In the genomic region with DNA sequence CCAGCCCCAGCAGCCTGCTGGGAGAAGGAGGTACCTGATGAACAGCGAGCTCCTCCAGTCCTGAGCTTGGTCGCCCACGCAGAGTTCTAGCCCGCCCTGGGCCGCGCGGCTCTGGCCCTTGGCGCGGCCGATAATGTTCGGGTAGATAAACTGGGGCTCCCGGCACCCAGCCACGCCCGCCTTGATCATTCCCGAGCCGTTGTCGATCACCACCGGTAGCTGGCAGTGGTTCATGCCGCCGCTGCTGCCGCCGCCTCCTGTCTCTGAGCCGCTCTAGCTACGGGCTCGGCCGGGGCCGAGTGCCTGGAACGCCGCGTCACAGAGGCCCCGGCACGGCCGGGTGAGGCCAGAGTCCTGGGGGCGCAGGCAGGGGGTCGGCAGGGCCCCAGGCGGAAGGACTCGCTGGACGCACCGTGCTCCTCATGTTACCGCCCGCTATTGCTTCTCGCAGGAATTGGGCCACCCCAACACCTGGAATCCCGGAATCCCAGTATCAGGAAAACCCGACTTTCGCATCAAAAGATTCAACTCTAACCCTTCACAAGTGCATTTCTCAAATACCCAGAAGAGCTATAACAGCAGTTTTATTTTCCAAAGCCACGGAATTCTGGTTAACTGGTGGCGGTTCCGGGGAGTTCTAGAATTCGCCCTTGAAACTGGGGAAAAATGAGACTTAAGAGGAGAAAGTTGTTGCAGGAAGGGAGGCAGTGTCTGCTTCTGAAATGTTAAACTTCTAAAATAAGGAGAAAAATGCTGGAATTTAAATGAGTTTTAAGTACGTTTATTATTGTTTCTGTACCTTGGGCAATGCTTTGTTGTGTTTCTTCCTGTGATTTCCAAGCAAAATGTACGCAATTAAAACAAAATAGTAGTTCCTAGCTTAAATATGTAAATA, we compare ENCODE assay signal across 1 cellular context.
TF ChIP-seq lines count a peak whose summit lies in the region.

A gene (minus strand): TSS at position 275 of the 895 bp plus-strand sequence. CDS start 41 bp downstream, at position 234.

TF ChIP-seq in HepG2, 621 proteins besides CTCF, POLR2A, EP300 and RAD21 (continued from another document and continues in another):
- TF ChIP-seq ONECUT2 (CRISPR knock-in tag; IDR thresholded peaks at IDR 0.05) (no peak), HHEX (CRISPR knock-in tag; IDR thresholded peaks at IDR 0.05) (no peak), RBM39 (IDR thresholded peaks at IDR 0.05; ENCODE audit: low read depth, low read length, poor library complexity, severe bottlenecking) (peak; percentile 41), RFX1 (IDR thresholded peaks at IDR 0.05) (no peak), ZBTB1 (CRISPR knock-in tag; IDR thresholded peaks at IDR 0.05; ENCODE audit: borderline replicate concordance) (no peak), SPEN (CRISPR knock-in tag; IDR thresholded peaks at IDR 0.05; ENCODE audit: low read depth) (peak; percentile 44; the same call in 1 of the 2 replicates), TBX2 (CRISPR knock-in tag; IDR thresholded peaks at IDR 0.05; ENCODE audit: borderline replicate concordance) (no peak), NFATC3 (CRISPR knock-in tag; IDR thresholded peaks at IDR 0.05) (no peak), ZNF234 (CRISPR knock-in tag; conservative IDR thresholded peaks at IDR 0.05) (no peak), MYC (CRISPR knock-in tag; IDR thresholded peaks at IDR 0.05; ENCODE audit: borderline replicate concordance) (peak; percentile 38; the same call in 1 of the 2 replicates), REPIN1 (CRISPR knock-in tag; IDR thresholded peaks at IDR 0.05; ENCODE audit: borderline replicate concordance, low read depth) (peak; percentile 30; the same call in 1 of the 2 replicates), ZNF619 (CRISPR knock-in tag; IDR thresholded peaks at IDR 0.05) (no peak), ZMAT3 (CRISPR knock-in tag; conservative IDR thresholded peaks at IDR 0.05) (no peak), FOXM1 (CRISPR knock-in tag; IDR thresholded peaks at IDR 0.05) (no peak), ZBTB8A (CRISPR knock-in tag; IDR thresholded peaks at IDR 0.05; ENCODE audit: borderline replicate concordance, low read depth) (no peak), ZNF709 (CRISPR knock-in tag; IDR thresholded peaks at IDR 0.05) (no peak), ZNF672 (CRISPR knock-in tag; IDR thresholded peaks at IDR 0.05) (no peak), SOX13 (IDR thresholded peaks at IDR 0.05) (no peak), SOX13 (CRISPR knock-in tag; conservative IDR thresholded peaks at IDR 0.05 in 1 of 2, IDR thresholded peaks at IDR 0.05 in 1 of 2) (no peak), ZNF350 (CRISPR knock-in tag; IDR thresholded peaks at IDR 0.05; ENCODE audit: borderline replicate concordance, low read depth) (peak; percentile 18; the same call in 1 of the 2 replicates), GPN1 (CRISPR knock-in tag; IDR thresholded peaks at IDR 0.05; ENCODE audit: borderline replicate concordance) (no peak), FLYWCH1 (CRISPR knock-in tag; IDR thresholded peaks at IDR 0.05) (no peak), ZNF274 (CRISPR knock-in tag; IDR thresholded peaks at IDR 0.05) (peak; percentile 35; the same call in 1 of the 2 replicates), SAP130 (CRISPR knock-in tag; IDR thresholded peaks at IDR 0.05; ENCODE audit: low read depth) (peak; percentile 35), ARNT2 (CRISPR knock-in tag; IDR thresholded peaks at IDR 0.05; ENCODE audit: low read depth) (0 out of 2 replicates have a peak, but pooled peaks have one; percentile 42), TARDBP (CRISPR knock-in tag; IDR thresholded peaks at IDR 0.05) (peak; percentile 34; the same call in 1 of the 2 replicates), ZMYM3 (CRISPR knock-in tag; IDR thresholded peaks at IDR 0.05) (0 out of 2 replicates have a peak, but pooled peaks have one; percentile 35), ETV5 (CRISPR knock-in tag; IDR thresholded peaks at IDR 0.05; ENCODE audit: borderline replicate concordance) (no peak), ZNF232 (CRISPR knock-in tag; IDR thresholded peaks at IDR 0.05; ENCODE audit: borderline replicate concordance) (0 out of 2 replicates have a peak, but pooled peaks have one; percentile 36), ZNF788 (CRISPR knock-in tag; IDR thresholded peaks at IDR 0.05; ENCODE audit: borderline replicate concordance) (no peak; the same call in 1 of the 2 replicates), ZNF605 (CRISPR knock-in tag; IDR thresholded peaks at IDR 0.05) (no peak)
- TF ChIP-seq, protein P1, sequence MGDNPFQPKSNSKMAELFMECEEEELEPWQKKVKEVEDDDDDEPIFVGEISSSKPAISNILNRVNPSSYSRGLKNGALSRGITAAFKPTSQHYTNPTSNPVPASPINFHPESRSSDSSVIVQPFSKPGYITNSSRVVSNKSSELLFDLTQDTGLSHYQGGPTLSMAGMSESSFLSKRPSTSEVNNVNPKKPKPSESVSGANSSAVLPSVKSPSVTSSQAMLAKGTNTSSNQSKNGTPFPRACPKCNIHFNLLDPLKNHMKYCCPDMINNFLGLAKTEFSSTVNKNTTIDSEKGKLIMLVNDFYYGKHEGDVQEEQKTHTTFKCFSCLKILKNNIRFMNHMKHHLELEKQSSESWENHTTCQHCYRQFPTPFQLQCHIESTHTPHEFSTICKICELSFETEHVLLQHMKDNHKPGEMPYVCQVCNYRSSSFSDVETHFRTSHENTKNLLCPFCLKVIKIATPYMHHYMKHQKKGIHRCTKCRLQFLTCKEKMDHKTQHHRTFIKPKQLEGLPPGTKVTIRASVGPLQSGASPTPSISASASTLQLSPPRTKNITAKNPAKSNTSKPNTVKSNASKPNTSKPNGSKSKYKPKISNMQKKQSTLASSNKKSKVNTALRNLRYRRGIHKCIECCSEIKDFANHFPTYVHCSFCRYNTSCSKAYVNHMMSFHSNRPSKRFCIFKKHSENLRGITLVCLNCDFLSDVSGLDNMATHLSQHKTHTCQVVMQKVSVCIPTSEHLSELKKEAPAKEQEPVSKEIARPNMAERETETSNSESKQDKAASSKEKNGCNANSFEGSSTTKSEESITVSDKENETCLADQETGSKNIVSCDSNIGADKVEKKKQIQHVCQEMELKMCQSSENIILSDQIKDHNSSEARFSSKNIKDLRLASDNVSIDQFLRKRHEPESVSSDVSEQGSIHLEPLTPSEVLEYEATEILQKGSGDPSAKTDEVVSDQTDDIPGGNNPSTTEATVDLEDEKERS (CRISPR knock-in tag; IDR thresholded peaks at IDR 0.05), result no peak
- TF ChIP-seq, protein P2, sequence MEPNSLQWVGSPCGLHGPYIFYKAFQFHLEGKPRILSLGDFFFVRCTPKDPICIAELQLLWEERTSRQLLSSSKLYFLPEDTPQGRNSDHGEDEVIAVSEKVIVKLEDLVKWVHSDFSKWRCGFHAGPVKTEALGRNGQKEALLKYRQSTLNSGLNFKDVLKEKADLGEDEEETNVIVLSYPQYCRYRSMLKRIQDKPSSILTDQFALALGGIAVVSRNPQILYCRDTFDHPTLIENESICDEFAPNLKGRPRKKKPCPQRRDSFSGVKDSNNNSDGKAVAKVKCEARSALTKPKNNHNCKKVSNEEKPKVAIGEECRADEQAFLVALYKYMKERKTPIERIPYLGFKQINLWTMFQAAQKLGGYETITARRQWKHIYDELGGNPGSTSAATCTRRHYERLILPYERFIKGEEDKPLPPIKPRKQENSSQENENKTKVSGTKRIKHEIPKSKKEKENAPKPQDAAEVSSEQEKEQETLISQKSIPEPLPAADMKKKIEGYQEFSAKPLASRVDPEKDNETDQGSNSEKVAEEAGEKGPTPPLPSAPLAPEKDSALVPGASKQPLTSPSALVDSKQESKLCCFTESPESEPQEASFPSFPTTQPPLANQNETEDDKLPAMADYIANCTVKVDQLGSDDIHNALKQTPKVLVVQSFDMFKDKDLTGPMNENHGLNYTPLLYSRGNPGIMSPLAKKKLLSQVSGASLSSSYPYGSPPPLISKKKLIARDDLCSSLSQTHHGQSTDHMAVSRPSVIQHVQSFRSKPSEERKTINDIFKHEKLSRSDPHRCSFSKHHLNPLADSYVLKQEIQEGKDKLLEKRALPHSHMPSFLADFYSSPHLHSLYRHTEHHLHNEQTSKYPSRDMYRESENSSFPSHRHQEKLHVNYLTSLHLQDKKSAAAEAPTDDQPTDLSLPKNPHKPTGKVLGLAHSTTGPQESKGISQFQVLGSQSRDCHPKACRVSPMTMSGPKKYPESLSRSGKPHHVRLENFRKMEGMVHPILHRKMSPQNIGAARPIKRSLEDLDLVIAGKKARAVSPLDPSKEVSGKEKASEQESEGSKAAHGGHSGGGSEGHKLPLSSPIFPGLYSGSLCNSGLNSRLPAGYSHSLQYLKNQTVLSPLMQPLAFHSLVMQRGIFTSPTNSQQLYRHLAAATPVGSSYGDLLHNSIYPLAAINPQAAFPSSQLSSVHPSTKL (CRISPR knock-in tag; IDR thresholded peaks at IDR 0.05), result 0 out of 2 replicates have a peak, but pooled peaks have one; percentile 42
- TF ChIP-seq, protein P3, sequence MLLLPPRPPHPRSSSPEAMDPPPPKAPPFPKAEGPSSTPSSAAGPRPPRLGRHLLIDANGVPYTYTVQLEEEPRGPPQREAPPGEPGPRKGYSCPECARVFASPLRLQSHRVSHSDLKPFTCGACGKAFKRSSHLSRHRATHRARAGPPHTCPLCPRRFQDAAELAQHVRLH (CRISPR knock-in tag; IDR thresholded peaks at IDR 0.05; ENCODE audit: borderline replicate concordance, low read depth), result no peak
- TF ChIP-seq, protein P4, sequence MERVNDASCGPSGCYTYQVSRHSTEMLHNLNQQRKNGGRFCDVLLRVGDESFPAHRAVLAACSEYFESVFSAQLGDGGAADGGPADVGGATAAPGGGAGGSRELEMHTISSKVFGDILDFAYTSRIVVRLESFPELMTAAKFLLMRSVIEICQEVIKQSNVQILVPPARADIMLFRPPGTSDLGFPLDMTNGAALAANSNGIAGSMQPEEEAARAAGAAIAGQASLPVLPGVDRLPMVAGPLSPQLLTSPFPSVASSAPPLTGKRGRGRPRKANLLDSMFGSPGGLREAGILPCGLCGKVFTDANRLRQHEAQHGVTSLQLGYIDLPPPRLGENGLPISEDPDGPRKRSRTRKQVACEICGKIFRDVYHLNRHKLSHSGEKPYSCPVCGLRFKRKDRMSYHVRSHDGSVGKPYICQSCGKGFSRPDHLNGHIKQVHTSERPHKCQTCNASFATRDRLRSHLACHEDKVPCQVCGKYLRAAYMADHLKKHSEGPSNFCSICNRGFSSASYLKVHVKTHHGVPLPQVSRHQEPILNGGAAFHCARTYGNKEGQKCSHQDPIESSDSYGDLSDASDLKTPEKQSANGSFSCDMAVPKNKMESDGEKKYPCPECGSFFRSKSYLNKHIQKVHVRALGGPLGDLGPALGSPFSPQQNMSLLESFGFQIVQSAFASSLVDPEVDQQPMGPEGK (CRISPR knock-in tag; IDR thresholded peaks at IDR 0.05), result peak; percentile 74
- TF ChIP-seq, protein P5, sequence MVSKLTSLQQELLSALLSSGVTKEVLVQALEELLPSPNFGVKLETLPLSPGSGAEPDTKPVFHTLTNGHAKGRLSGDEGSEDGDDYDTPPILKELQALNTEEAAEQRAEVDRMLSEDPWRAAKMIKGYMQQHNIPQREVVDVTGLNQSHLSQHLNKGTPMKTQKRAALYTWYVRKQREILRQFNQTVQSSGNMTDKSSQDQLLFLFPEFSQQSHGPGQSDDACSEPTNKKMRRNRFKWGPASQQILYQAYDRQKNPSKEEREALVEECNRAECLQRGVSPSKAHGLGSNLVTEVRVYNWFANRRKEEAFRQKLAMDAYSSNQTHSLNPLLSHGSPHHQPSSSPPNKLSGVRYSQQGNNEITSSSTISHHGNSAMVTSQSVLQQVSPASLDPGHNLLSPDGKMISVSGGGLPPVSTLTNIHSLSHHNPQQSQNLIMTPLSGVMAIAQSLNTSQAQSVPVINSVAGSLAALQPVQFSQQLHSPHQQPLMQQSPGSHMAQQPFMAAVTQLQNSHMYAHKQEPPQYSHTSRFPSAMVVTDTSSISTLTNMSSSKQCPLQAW (CRISPR knock-in tag; IDR thresholded peaks at IDR 0.05), result no peak
- TF ChIP-seq, protein P6, sequence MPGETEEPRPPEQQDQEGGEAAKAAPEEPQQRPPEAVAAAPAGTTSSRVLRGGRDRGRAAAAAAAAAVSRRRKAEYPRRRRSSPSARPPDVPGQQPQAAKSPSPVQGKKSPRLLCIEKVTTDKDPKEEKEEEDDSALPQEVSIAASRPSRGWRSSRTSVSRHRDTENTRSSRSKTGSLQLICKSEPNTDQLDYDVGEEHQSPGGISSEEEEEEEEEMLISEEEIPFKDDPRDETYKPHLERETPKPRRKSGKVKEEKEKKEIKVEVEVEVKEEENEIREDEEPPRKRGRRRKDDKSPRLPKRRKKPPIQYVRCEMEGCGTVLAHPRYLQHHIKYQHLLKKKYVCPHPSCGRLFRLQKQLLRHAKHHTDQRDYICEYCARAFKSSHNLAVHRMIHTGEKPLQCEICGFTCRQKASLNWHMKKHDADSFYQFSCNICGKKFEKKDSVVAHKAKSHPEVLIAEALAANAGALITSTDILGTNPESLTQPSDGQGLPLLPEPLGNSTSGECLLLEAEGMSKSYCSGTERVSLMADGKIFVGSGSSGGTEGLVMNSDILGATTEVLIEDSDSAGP (CRISPR knock-in tag; IDR thresholded peaks at IDR 0.05; ENCODE audit: borderline replicate concordance), result peak; percentile 33; the same call in 1 of the 2 replicates
- TF ChIP-seq, protein P7, sequence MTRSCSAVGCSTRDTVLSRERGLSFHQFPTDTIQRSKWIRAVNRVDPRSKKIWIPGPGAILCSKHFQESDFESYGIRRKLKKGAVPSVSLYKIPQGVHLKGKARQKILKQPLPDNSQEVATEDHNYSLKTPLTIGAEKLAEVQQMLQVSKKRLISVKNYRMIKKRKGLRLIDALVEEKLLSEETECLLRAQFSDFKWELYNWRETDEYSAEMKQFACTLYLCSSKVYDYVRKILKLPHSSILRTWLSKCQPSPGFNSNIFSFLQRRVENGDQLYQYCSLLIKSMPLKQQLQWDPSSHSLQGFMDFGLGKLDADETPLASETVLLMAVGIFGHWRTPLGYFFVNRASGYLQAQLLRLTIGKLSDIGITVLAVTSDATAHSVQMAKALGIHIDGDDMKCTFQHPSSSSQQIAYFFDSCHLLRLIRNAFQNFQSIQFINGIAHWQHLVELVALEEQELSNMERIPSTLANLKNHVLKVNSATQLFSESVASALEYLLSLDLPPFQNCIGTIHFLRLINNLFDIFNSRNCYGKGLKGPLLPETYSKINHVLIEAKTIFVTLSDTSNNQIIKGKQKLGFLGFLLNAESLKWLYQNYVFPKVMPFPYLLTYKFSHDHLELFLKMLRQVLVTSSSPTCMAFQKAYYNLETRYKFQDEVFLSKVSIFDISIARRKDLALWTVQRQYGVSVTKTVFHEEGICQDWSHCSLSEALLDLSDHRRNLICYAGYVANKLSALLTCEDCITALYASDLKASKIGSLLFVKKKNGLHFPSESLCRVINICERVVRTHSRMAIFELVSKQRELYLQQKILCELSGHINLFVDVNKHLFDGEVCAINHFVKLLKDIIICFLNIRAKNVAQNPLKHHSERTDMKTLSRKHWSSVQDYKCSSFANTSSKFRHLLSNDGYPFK (CRISPR knock-in tag; IDR thresholded peaks at IDR 0.05; ENCODE audit: borderline replicate concordance), result no peak
- TF ChIP-seq, protein P8, sequence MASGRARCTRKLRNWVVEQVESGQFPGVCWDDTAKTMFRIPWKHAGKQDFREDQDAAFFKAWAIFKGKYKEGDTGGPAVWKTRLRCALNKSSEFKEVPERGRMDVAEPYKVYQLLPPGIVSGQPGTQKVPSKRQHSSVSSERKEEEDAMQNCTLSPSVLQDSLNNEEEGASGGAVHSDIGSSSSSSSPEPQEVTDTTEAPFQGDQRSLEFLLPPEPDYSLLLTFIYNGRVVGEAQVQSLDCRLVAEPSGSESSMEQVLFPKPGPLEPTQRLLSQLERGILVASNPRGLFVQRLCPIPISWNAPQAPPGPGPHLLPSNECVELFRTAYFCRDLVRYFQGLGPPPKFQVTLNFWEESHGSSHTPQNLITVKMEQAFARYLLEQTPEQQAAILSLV (CRISPR knock-in tag; IDR thresholded peaks at IDR 0.05; ENCODE audit: borderline replicate concordance), result no peak
- TF ChIP-seq, protein P9, sequence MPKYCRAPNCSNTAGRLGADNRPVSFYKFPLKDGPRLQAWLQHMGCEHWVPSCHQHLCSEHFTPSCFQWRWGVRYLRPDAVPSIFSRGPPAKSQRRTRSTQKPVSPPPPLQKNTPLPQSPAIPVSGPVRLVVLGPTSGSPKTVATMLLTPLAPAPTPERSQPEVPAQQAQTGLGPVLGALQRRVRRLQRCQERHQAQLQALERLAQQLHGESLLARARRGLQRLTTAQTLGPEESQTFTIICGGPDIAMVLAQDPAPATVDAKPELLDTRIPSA (CRISPR knock-in tag; IDR thresholded peaks at IDR 0.05; ENCODE audit: borderline replicate concordance), result no peak
